1 cellular context compared by ENCODE assay signal in genomic region chr22:20495861-20496681, GRCh38.
A peak's percentile ranks its signal among the peaks of the same experiment; 100 is the strongest.
TF ChIP-seq lines count a peak whose summit lies in the region.

No MANE protein-coding gene starts in this region.

TF ChIP-seq in HepG2, 621 proteins besides CTCF, POLR2A, EP300 and RAD21 (continued from another document and continues in another):
- TF ChIP-seq, protein P1, sequence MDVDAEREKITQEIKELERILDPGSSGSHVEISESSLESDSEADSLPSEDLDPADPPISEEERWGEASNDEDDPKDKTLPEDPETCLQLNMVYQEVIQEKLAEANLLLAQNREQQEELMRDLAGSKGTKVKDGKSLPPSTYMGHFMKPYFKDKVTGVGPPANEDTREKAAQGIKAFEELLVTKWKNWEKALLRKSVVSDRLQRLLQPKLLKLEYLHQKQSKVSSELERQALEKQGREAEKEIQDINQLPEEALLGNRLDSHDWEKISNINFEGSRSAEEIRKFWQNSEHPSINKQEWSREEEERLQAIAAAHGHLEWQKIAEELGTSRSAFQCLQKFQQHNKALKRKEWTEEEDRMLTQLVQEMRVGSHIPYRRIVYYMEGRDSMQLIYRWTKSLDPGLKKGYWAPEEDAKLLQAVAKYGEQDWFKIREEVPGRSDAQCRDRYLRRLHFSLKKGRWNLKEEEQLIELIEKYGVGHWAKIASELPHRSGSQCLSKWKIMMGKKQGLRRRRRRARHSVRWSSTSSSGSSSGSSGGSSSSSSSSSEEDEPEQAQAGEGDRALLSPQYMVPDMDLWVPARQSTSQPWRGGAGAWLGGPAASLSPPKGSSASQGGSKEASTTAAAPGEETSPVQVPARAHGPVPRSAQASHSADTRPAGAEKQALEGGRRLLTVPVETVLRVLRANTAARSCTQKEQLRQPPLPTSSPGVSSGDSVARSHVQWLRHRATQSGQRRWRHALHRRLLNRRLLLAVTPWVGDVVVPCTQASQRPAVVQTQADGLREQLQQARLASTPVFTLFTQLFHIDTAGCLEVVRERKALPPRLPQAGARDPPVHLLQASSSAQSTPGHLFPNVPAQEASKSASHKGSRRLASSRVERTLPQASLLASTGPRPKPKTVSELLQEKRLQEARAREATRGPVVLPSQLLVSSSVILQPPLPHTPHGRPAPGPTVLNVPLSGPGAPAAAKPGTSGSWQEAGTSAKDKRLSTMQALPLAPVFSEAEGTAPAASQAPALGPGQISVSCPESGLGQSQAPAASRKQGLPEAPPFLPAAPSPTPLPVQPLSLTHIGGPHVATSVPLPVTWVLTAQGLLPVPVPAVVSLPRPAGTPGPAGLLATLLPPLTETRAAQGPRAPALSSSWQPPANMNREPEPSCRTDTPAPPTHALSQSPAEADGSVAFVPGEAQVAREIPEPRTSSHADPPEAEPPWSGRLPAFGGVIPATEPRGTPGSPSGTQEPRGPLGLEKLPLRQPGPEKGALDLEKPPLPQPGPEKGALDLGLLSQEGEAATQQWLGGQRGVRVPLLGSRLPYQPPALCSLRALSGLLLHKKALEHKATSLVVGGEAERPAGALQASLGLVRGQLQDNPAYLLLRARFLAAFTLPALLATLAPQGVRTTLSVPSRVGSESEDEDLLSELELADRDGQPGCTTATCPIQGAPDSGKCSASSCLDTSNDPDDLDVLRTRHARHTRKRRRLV (CRISPR knock-in tag; IDR thresholded peaks at IDR 0.05), result no peak
- TF ChIP-seq, protein P2, sequence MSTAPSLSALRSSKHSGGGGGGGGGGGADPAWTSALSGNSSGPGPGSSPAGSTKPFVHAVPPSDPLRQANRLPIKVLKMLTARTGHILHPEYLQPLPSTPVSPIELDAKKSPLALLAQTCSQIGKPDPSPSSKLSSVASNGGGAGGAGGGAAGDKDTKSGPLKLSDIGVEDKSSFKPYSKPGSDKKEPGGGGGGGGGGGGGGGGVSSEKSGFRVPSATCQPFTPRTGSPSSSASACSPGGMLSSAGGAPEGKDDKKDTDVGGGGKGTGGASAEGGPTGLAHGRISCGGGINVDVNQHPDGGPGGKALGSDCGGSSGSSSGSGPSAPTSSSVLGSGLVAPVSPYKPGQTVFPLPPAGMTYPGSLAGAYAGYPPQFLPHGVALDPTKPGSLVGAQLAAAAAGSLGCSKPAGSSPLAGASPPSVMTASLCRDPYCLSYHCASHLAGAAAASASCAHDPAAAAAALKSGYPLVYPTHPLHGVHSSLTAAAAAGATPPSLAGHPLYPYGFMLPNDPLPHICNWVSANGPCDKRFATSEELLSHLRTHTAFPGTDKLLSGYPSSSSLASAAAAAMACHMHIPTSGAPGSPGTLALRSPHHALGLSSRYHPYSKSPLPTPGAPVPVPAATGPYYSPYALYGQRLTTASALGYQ (CRISPR knock-in tag; IDR thresholded peaks at IDR 0.05), result no peak
- no peak for TF ChIP-seq ZNF891 (CRISPR knock-in tag; IDR thresholded peaks at IDR 0.05)
- TF ChIP-seq KDM5A (IDR thresholded peaks at IDR 0.05; ENCODE audit: borderline replicate concordance, low read length), result no peak; the same call in 1 of the 2 replicates
- TF ChIP-seq FOXO1 (CRISPR knock-in tag; IDR thresholded peaks at IDR 0.05), result 0 out of 2 replicates have a peak, but pooled peaks have one; percentile 22
- no peak for TF ChIP-seq ZBTB7B (CRISPR knock-in tag; IDR thresholded peaks at IDR 0.05)
- TF ChIP-seq HOXA9 (CRISPR knock-in tag; IDR thresholded peaks at IDR 0.05; ENCODE audit: borderline replicate concordance), result peak; percentile 76; the same call in 1 of the 2 replicates
- TF ChIP-seq TEAD2 (CRISPR knock-in tag; IDR thresholded peaks at IDR 0.05), result no peak
- TF ChIP-seq PRDM4 (CRISPR knock-in tag; IDR thresholded peaks at IDR 0.05; ENCODE audit: borderline replicate concordance), result no peak
- 0 out of 2 replicates have a peak, but pooled peaks have one; percentile 30 for TF ChIP-seq RNF2 (conservative IDR thresholded peaks at IDR 0.05; ENCODE audit: low read depth)
- no peak for TF ChIP-seq ATRX (CRISPR knock-in tag; IDR thresholded peaks at IDR 0.05; ENCODE audit: borderline replicate concordance)
- peak; percentile 58; the same call in 1 of the 2 replicates for TF ChIP-seq YEATS2 (CRISPR knock-in tag; IDR thresholded peaks at IDR 0.05; ENCODE audit: borderline replicate concordance)
- no peak for TF ChIP-seq RFX3 (CRISPR knock-in tag; IDR thresholded peaks at IDR 0.05)
- peak; percentile 55 for TF ChIP-seq HNRNPLL (IDR thresholded peaks at IDR 0.05; ENCODE audit: low read depth, low read length, poor library complexity, severe bottlenecking)
- peak; percentile 96 to 99 for TF ChIP-seq HMGXB4 (CRISPR knock-in tag; IDR thresholded peaks at IDR 0.05; ENCODE audit: borderline replicate concordance in 1 of 2, low read depth in 1 of 2)
- TF ChIP-seq ZNF557 (CRISPR knock-in tag; IDR thresholded peaks at IDR 0.05), result no peak
- no peak for TF ChIP-seq TRIM24 (CRISPR knock-in tag; IDR thresholded peaks at IDR 0.05)
- no peak; the same call in 1 of the 2 replicates for TF ChIP-seq ZNF441 (CRISPR knock-in tag; IDR thresholded peaks at IDR 0.05; ENCODE audit: borderline replicate concordance)
- TF ChIP-seq RBM39 (IDR thresholded peaks at IDR 0.05; ENCODE audit: low read depth, low read length, poor library complexity, severe bottlenecking), result no peak
- no peak for TF ChIP-seq ZNF318 (CRISPR knock-in tag; IDR thresholded peaks at IDR 0.05)
- peak; percentile 41; the same call in 1 of the 2 replicates for TF ChIP-seq ZSCAN22 (CRISPR knock-in tag; IDR thresholded peaks at IDR 0.05)
- no peak for TF ChIP-seq ZNF260 (CRISPR knock-in tag; IDR thresholded peaks at IDR 0.05; ENCODE audit: borderline replicate concordance, low read depth)
- no peak for TF ChIP-seq ZBTB20 (CRISPR knock-in tag; IDR thresholded peaks at IDR 0.05; ENCODE audit: borderline replicate concordance, low read depth)
- TF ChIP-seq ZNF841 (CRISPR knock-in tag; IDR thresholded peaks at IDR 0.05; ENCODE audit: borderline replicate concordance), result no peak
- no peak; the same call in 1 of the 2 replicates for TF ChIP-seq ZMYM2 (CRISPR knock-in tag; IDR thresholded peaks at IDR 0.05)
- TF ChIP-seq SIX1 (CRISPR knock-in tag; IDR thresholded peaks at IDR 0.05; ENCODE audit: borderline replicate concordance), result no peak
- no peak for TF ChIP-seq CHD2 (IDR thresholded peaks at IDR 0.05; ENCODE audit: low read depth, low read length)
- TF ChIP-seq HMGXB3 (CRISPR knock-in tag; IDR thresholded peaks at IDR 0.05; ENCODE audit: borderline replicate concordance), result no peak
- TF ChIP-seq ARNT2 (CRISPR knock-in tag; IDR thresholded peaks at IDR 0.05; ENCODE audit: low read depth), result peak; percentile 11; the same call in 1 of the 2 replicates
- no peak for TF ChIP-seq ZNF674 (CRISPR knock-in tag; IDR thresholded peaks at IDR 0.05; ENCODE audit: low read depth)
- TF ChIP-seq NR2F6 (IDR thresholded peaks at IDR 0.05), result no peak
- peak; percentile 61; the same call in 1 of the 2 replicates for TF ChIP-seq NR2F6 (CRISPR knock-in tag; IDR thresholded peaks at IDR 0.05)
- TF ChIP-seq REPIN1 (CRISPR knock-in tag; IDR thresholded peaks at IDR 0.05; ENCODE audit: borderline replicate concordance, low read depth), result no peak
- no peak for TF ChIP-seq ATAD3A (CRISPR knock-in tag; IDR thresholded peaks at IDR 0.05)
